Comparison of ENCODE assay signal across 8 cellular contexts in genomic region chr9:112754578-112754977, GRCh38. TPM values are rescaled to one million over a fixed set of nuclear protein-coding genes. Genes with fewer than 3 reads are reported as not detected.
DNase-seq lines count a peak whose midpoint lies in the region; ATAC-seq and TF ChIP-seq lines count a peak whose summit lies in the region.

No MANE protein-coding gene starts in this region.

- POLR2A ChIA-PET in naive thymus-derived CD4-positive, alpha-beta T cell (lab: Charles Lee): interaction anchor here (1.2 kb wide), 1 partner anchor 375 kb away, joined by 3 read pairs; no protein-coding TSS in a partner anchor

- no peaks in the 10 kb centered on the region for H3K9me3 Mint-ChIP-seq in activated naive CD8-positive, alpha-beta T cell treated with anti-CD3 and anti-CD28 coated beads for 36 hours
- H3K9me3 Mint-ChIP-seq in naive thymus-derived CD4-positive, alpha-beta T cell: no peaks in the 10 kb centered on the region

- peak overlapping the region; percentile 48 for H3K4me2 ChIP-seq in DOHH2 (ENCODE audit: low read length)

- no peak overlapping the region; the same call in 1 of the 2 replicates for H3K27ac ChIP-seq in DOHH2 (ENCODE audit: low read depth, low read length)
- peak overlapping the region; percentile 68; the same call in 1 of the 2 replicates for H3K27ac ChIP-seq in HUES6 (ENCODE audit: low read depth, low read length)
- no peak overlapping the region for H3K27ac ChIP-seq in naive thymus-derived CD4-positive, alpha-beta T cell (ENCODE audit: low read depth, low read length)
- no peak overlapping the region for H3K27ac ChIP-seq in right lobe of liver

- H3K27me3 ChIP-seq in DOHH2 (ENCODE audit: control insufficient read depth, low read length): no peaks in the 10 kb centered on the region
- peaks cover 7% of the 10 kb centered on the region; the same call in 1 of the 2 replicates for H3K27me3 ChIP-seq in HUES6 (ENCODE audit: control insufficient read depth, insufficient read depth, low read length)
- no peaks in the 10 kb centered on the region for H3K27me3 ChIP-seq in naive thymus-derived CD4-positive, alpha-beta T cell (ENCODE audit: control insufficient read depth in 2 of 2, insufficient read depth in 2 of 2, low read length in 2 of 2)
- no peaks in the 10 kb centered on the region for H3K27me3 ChIP-seq in right lobe of liver

- H3K4me3 Mint-ChIP-seq in activated naive CD8-positive, alpha-beta T cell treated with anti-CD3 and anti-CD28 coated beads for 36 hours: peak overlapping the region; percentile 53
- peak overlapping the region; percentile 49 to 84 (median 66) for H3K4me3 Mint-ChIP-seq in naive thymus-derived CD4-positive, alpha-beta T cell

- peaks cover 93% of the 10 kb centered on the region for H3K79me2 ChIP-seq in DOHH2 (ENCODE audit: control insufficient read depth, low read length)

- no peak overlapping the region for H3K4me3 ChIP-seq in DOHH2 (ENCODE audit: low read length)
- no peak overlapping the region; the same call in 1 of the 2 replicates for H3K4me3 ChIP-seq in HUES6 (ENCODE audit: low read depth, low read length)
- H3K4me3 ChIP-seq in naive thymus-derived CD4-positive, alpha-beta T cell (ENCODE audit: low read length): no peak overlapping the region
- H3K4me3 ChIP-seq in right lobe of liver: no peak overlapping the region

- peaks cover 8% of the 10 kb centered on the region; the same call in 1 of the 2 replicates for H4K20me1 ChIP-seq in DOHH2 (ENCODE audit: control insufficient read depth, insufficient read depth, low read depth, low read length)

- intact Hi-C loops in naive thymus-derived CD4-positive, alpha-beta T cell (cut with micrococcal nuclease): loop anchor here in 1 of 2 donors (1.0 to 10.0 kb wide), 5 partner anchors 16 to 1270 kb away; partner anchors contain the start of genes ECPAS, PTBP3 and UGCG
- intact Hi-C loops in right lobe of liver (cut with DNase I): no loop called here

- no peak for TF ChIP-seq POLR2A in right lobe of liver (IDR thresholded peaks at IDR 0.05)

- no peaks in the 10 kb centered on the region for H3K9me2 ChIP-seq in DOHH2 (replicated peaks; ENCODE audit: control insufficient read depth, low read length)

- H3K4me1 Mint-ChIP-seq in activated naive CD8-positive, alpha-beta T cell treated with anti-CD3 and anti-CD28 coated beads for 36 hours: peaks cover 71% of the 10 kb centered on the region
- H3K4me1 Mint-ChIP-seq in naive thymus-derived CD4-positive, alpha-beta T cell: peaks cover 65 to 85% (median 76%) of the 10 kb centered on the region in 7 donors

- CTCF ChIA-PET in naive thymus-derived CD4-positive, alpha-beta T cell (lab: Charles Lee): no interaction called here

- H3K36me3 ChIP-seq in DOHH2 (ENCODE audit: control insufficient read depth, low read length) (peaks cover 10% of the 10 kb centered on the region), HUES6 (ENCODE audit: control insufficient read depth, insufficient read depth, low read length) (no peaks in the 10 kb centered on the region), right lobe of liver (no peaks in the 10 kb centered on the region)
- peaks cover 0 to 4% (median 0%) of the 10 kb centered on the region in 3 experiments for H3K36me3 ChIP-seq in naive thymus-derived CD4-positive, alpha-beta T cell (ENCODE audit: control insufficient read depth in 2 of 3, insufficient read depth in 3 of 3, low read length in 3 of 3)

- WGBS in right lobe of liver (ENCODE audit: insufficient coverage, low coverage, low lambda C conversion rate, missing lambda C conversion rate): 46% methylated on average over 2 of the region's 3 CpGs

- ATAC-seq in naive thymus-derived CD4-positive, alpha-beta T cell: peak; percentile 36
- no peak for ATAC-seq in GM19023 (IDR thresholded peaks at IDR 0.05; ENCODE audit: unreplicated experiment)
- no peak for ATAC-seq in right lobe of liver

- H3K36me3 Mint-ChIP-seq in activated naive CD8-positive, alpha-beta T cell treated with anti-CD3 and anti-CD28 coated beads for 36 hours: no peaks in the 10 kb centered on the region
- peaks cover 0 to 25% (median 9%) of the 10 kb centered on the region in 5 donors for H3K36me3 Mint-ChIP-seq in naive thymus-derived CD4-positive, alpha-beta T cell

- peak; percentile 44 for DNase-seq in activated naive CD8-positive, alpha-beta T cell treated with anti-CD3 and anti-CD28 coated beads for 36 hours
- DNase-seq in naive thymus-derived CD4-positive, alpha-beta T cell: peak in 7 of 9 donors; percentile 22 to 45 (median 39)
- DNase-seq in 8988T (no peak), NCI-H1417 treated with DMSO at 0.1 percent for 48 hours (lab: John Stamatoyannopoulos, UW) (no peak), right lobe of liver (no peak)

- H3K4me1 ChIP-seq in DOHH2 (ENCODE audit: control insufficient read depth, low read length) (peaks cover 43% of the 10 kb centered on the region), HUES6 (ENCODE audit: control insufficient read depth, insufficient read depth, low read length) (peaks cover 32% of the 10 kb centered on the region), right lobe of liver (peaks cover 0 to 17% (median 7%) of the 10 kb centered on the region in 4 donors)
- peaks cover 47 to 49% of the 10 kb centered on the region in 2 donors for H3K4me1 ChIP-seq in naive thymus-derived CD4-positive, alpha-beta T cell (ENCODE audit: control insufficient read depth in 2 of 2, insufficient read depth in 2 of 2, low read length in 2 of 2)

- H3K9ac ChIP-seq in HUES6 (ENCODE audit: low read length): peak overlapping the region; percentile 65

- peak overlapping the region; percentile 79 for H3K27ac Mint-ChIP-seq in activated naive CD8-positive, alpha-beta T cell treated with anti-CD3 and anti-CD28 coated beads for 36 hours
- peak overlapping the region; percentile 7 to 87 (median 56) for H3K27ac Mint-ChIP-seq in naive thymus-derived CD4-positive, alpha-beta T cell

- no peaks in the 10 kb centered on the region for H3F3A ChIP-seq in DOHH2 (ENCODE audit: control insufficient read depth, insufficient read depth)

- H3K9me3 ChIP-seq in DOHH2 (ENCODE audit: control insufficient read depth, insufficient read depth, low read length) (no peaks in the 10 kb centered on the region), HUES6 (ENCODE audit: control insufficient read depth, insufficient read depth, low read depth, low read length) (no peaks in the 10 kb centered on the region), right lobe of liver (no peaks in the 10 kb centered on the region)
- no peaks in the 10 kb centered on the region for H3K9me3 ChIP-seq in naive thymus-derived CD4-positive, alpha-beta T cell (ENCODE audit: control insufficient read depth in 2 of 3, low read length in 3 of 3)

- TF ChIP-seq CTCF in DOHH2 (IDR thresholded peaks at IDR 0.05; ENCODE audit: low read depth, low read length, poor library complexity, severe bottlenecking) (no peak), right lobe of liver (IDR thresholded peaks at IDR 0.05) (no peak)

- no peaks in the 10 kb centered on the region for H3K27me3 Mint-ChIP-seq in activated naive CD8-positive, alpha-beta T cell treated with anti-CD3 and anti-CD28 coated beads for 36 hours
- H3K27me3 Mint-ChIP-seq in naive thymus-derived CD4-positive, alpha-beta T cell: peaks cover 0 to 4% (median 0%) of the 10 kb centered on the region in 5 donors

RNA-seq across cellular contexts. Expression of gene SNX30, which starts 4.0 kb away (rescaled TPM):
- 1 to 10 TPM; 5.4 TPM for total RNA-seq in activated naive CD8-positive, alpha-beta T cell treated with anti-CD3 and anti-CD28 coated beads for 36 hours
- total RNA-seq in naive thymus-derived CD4-positive, alpha-beta T cell: 10 to 100 TPM in 1 of 5 experiments, 1 to 10 TPM in 4; 6.6 to 15.8 (median 9.2) TPM
- polyA plus RNA-seq in naive thymus-derived CD4-positive, alpha-beta T cell: 1 to 10 TPM in 1 of 2 donors, under 1 TPM in 1; 0.98 to 1.8 TPM
- total RNA-seq in right lobe of liver: 1 to 10 TPM; 5.2 to 9.0 (median 7.5) TPM

RNA-seq across cellular contexts. Expression of gene INIP, which starts 36.7 kb away (rescaled TPM):
- total RNA-seq in activated naive CD8-positive, alpha-beta T cell treated with anti-CD3 and anti-CD28 coated beads for 36 hours: 10 to 100 TPM; 36.8 to 38.6 TPM
- total RNA-seq in naive thymus-derived CD4-positive, alpha-beta T cell: 10 to 100 TPM; 13.8 to 35.0 (median 28.3) TPM
- polyA plus RNA-seq in naive thymus-derived CD4-positive, alpha-beta T cell: 10 to 100 TPM; 51.5 to 63.1 TPM
- 10 to 100 TPM in 4 of 6 experiments, 1 to 10 TPM in 2; 8.2 to 15.5 (median 11.1) TPM for total RNA-seq in right lobe of liver

Comparison
In these comparisons a context has a peak if more than half of its experiments do, and no peak if none do; other contexts are left out.
1. DNase-seq: peak in activated naive CD8-positive, alpha-beta T cell treated with anti-CD3 and anti-CD28 coated beads for 36 hours (single experiment) and naive thymus-derived CD4-positive, alpha-beta T cell (7 of 9); none in 8988T (single experiment), NCI-H1417 treated with DMSO at 0.1 percent for 48 hours (single experiment) and right lobe of liver (0 of 3).